Comparison of ENCODE assay signal across 9 cellular contexts in the genomic region with DNA sequence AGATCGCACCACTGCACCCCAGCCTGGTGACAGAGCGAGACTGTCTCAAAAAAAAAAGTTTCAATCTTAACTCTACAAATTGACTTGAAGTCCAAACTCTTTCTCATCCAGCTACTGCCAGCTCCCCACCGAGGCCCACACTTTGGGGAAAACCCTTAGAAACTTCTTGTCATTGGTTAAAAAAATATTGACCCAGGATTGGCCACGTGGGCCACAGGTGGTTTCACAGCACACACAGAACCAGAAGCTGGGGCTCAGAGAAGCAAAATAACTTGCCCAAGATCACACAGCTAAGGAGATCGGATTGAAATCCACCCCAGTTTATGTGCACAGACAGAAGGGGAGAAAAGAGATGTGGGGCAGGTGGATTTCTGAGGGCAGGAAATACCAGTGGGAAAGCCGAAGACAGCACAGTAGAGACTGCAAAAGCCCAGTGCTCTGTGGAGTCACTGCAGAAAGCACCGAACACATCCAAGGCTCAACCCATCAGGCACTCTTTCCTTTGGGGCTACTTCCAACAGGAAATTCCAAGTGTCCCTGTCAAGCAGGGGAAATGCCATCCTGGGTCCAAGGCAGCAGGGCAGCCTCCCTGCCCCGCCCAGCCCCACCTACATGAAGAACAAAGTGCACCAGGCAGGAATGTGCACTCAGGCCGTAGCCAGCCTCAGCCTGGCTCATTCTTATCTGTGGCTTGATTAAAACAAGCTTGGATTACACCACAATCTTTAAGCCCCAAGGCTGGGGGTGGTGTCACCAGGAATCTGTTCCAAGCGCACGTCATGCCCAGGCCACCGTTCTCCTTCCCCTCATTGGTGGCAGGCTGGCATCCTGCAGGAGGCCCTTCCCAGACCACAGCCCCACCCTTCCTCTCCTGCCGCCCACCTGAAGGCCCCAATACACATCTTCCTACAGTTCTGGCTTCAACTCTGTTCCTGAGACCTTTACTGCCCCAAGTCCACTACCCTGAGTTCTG.
DNase-seq lines count a peak whose midpoint lies in the region; ATAC-seq, FAIRE-seq and TF ChIP-seq lines count a peak whose summit lies in the region.
"Had no signal": no experiment of that assay in that cellular context is flagged by ENCODE, and none has a peak within 500 bp of the region (broad histone marks: within the 10 kb centered on the region; RNA-seq: fewer than 3 reads in every experiment).

No MANE protein-coding gene starts in this region.

- no peaks in the 10 kb centered on the region for H3K9me3 ChIP-seq in CD8-positive, alpha-beta memory T cell (ENCODE audit: low read length)
- no peaks in the 10 kb centered on the region for H3K9me3 ChIP-seq in H1 (ENCODE audit: insufficient read depth in 2 of 2, low read depth in 1 of 2, low read length in 1 of 2)

- H2AK5ac ChIP-seq in H1 (ENCODE audit: low read depth, low read length) = no peak overlapping the region

- H2AFZ ChIP-seq in H1 (ENCODE audit: low read length) = no peak overlapping the region

- H3K9ac ChIP-seq in H1 (replicated peaks in 1 of 4; ENCODE audit: extremely low read depth in 1 of 4, low read depth in 3 of 4, low read length in 3 of 4) = no peak overlapping the region

- no peaks in the 10 kb centered on the region for H3K9me3 Mint-ChIP-seq in CD8-positive, alpha-beta memory T cell
- H3K9me3 Mint-ChIP-seq in osteocyte (ENCODE audit: unreplicated experiment) = no peaks in the 10 kb centered on the region

- H3K27me3 Mint-ChIP-seq in CD8-positive, alpha-beta memory T cell = no peaks in the 10 kb centered on the region
- no peaks in the 10 kb centered on the region for H3K27me3 Mint-ChIP-seq in osteocyte (ENCODE audit: unreplicated experiment)

- no peak for TF ChIP-seq CTCF in H1 (IDR thresholded peaks at IDR 0.05; ENCODE audit: control extremely low read depth in 1 of 3, insufficient read depth in 1 of 3, low read depth in 1 of 3, low read length in 3 of 3)
- no peak for TF ChIP-seq CTCF in osteocyte (IDR thresholded peaks at IDR 0.05)

- no peaks in the 10 kb centered on the region for H3K36me3 ChIP-seq in CD8-positive, alpha-beta memory T cell (ENCODE audit: insufficient read depth, low read length)
- H3K36me3 ChIP-seq in H1 (ENCODE audit: control insufficient read depth in 2 of 4, insufficient read depth in 4 of 4, low read length in 3 of 4) = no peaks in the 10 kb centered on the region

- no peak for TF ChIP-seq POLR2A in H1 (IDR thresholded peaks at IDR 0.05; ENCODE audit: control extremely low read depth in 1 of 2, low read depth in 2 of 2, low read length in 2 of 2)

- no peak overlapping the region for H2BK120ac ChIP-seq in H1 (replicated peaks; ENCODE audit: low read depth, low read length)

- H4K8ac ChIP-seq in H1 (ENCODE audit: extremely low read depth, insufficient read depth, low read length) = no peak overlapping the region

- H3K14ac ChIP-seq in H1 (ENCODE audit: insufficient read length) = no peak overlapping the region

- no peak overlapping the region for H3K27ac ChIP-seq in CD8-positive, alpha-beta memory T cell (ENCODE audit: low read depth, low read length)
- no peak overlapping the region for H3K27ac ChIP-seq in H1 (ENCODE audit: low read depth, low read length)

- TF ChIP-seq RAD21 in H1 (IDR thresholded peaks at IDR 0.05 in 1 of 2, conservative IDR thresholded peaks at IDR 0.05 in 1 of 2; ENCODE audit: low read depth in 2 of 2, low read length in 2 of 2) = no peak

- H3K79me1 ChIP-seq in H1 (ENCODE audit: low read depth, low read length) = peaks cover 17% of the 10 kb centered on the region

- H2BK15ac ChIP-seq in H1 (ENCODE audit: low read length) = no peak overlapping the region

- H3K56ac ChIP-seq in H1 (replicated peaks; ENCODE audit: insufficient read length, low read depth, low read length) = no peak overlapping the region

- no peak overlapping the region for H2BK20ac ChIP-seq in H1 (ENCODE audit: low read length)

- no peak overlapping the region for H4K91ac ChIP-seq in H1 (replicated peaks; ENCODE audit: insufficient read length, low read length)

- no peaks in the 10 kb centered on the region for H3K23me2 ChIP-seq in H1 (ENCODE audit: low read depth, low read length)

- no peak overlapping the region for H3K23ac ChIP-seq in H1 (ENCODE audit: insufficient read length)

- no peak overlapping the region for H3K4me3 ChIP-seq in CD8-positive, alpha-beta memory T cell (ENCODE audit: low read length)
- H3K4me3 ChIP-seq in H1 (ENCODE audit: extremely low read depth in 1 of 4, insufficient read depth in 2 of 4, low read depth in 3 of 4, low read length in 4 of 4) = no peak overlapping the region

- H4K5ac ChIP-seq in H1 (ENCODE audit: insufficient read length, low read depth, low read length) = no peak overlapping the region

- POLR2A ChIA-PET in CD8-positive, alpha-beta memory T cell (lab: Charles Lee) = no interaction called here
- POLR2A ChIA-PET in H1 (lab: Charles Lee; ENCODE audit: partially characterized antibody) = no interaction called here

- TF ChIP-seq EP300 in H1 (IDR thresholded peaks at IDR 0.05; ENCODE audit: borderline replicate concordance in 1 of 2, low read depth in 2 of 2, low read length in 2 of 2) = no peak

- H2BK12ac ChIP-seq in H1 (ENCODE audit: low read depth, low read length) = 0 out of 2 replicates have a peak overlapping the region, but pooled peaks have one; percentile 39

- peak overlapping the region in 6 of 8 donors; percentile 26 to 92 (median 81) for H3K27ac Mint-ChIP-seq in CD8-positive, alpha-beta memory T cell
- peak overlapping the region; percentile 27 for H3K27ac Mint-ChIP-seq in osteocyte (ENCODE audit: unreplicated experiment)

- no peak for DNase-seq in CD8-positive, alpha-beta memory T cell
- DNase-seq in NCI-H82 (lab: John Stamatoyannopoulos, UW) = peak; percentile 72
- no peak for DNase-seq in H1 (ENCODE audit: low read depth in 1 of 2, low spot score in 2 of 2)
- no peak for DNase-seq in osteocyte (ENCODE audit: extremely low spot score, unreplicated experiment)
- DNase-seq in NCI-H1105 (lab: John Stamatoyannopoulos, UW) = no peak
- DNase-seq in effector CD8-positive, alpha-beta T cell (lab: John Stamatoyannopoulos, UW) = no peak

- no peak overlapping the region for H3K4ac ChIP-seq in H1 (replicated peaks; ENCODE audit: insufficient read length, low read depth, low read length)

- CTCF ChIA-PET in CD8-positive, alpha-beta memory T cell (lab: Charles Lee) = interaction anchor here (1.0 kb wide), 1 partner anchor 9 kb away, joined by 3 read pairs; no protein-coding TSS in a partner anchor
- CTCF ChIA-PET in H1 (lab: Charles Lee; ENCODE audit: partially characterized antibody) = interaction anchor here (1.5 to 2.3 kb wide), 2 partner anchors 71 to 127 kb away, joined by 6 to 10 read pairs; no protein-coding TSS in a partner anchor

- no peak overlapping the region for H3K4me3 Mint-ChIP-seq in CD8-positive, alpha-beta memory T cell
- no peak overlapping the region for H3K4me3 Mint-ChIP-seq in osteocyte (ENCODE audit: unreplicated experiment)

- H2BK5ac ChIP-seq in H1 (ENCODE audit: low read depth, low read length) = peak overlapping the region; percentile 12; the same call in 1 of the 2 replicates

- no peak overlapping the region for H3K4me2 ChIP-seq in H1 (ENCODE audit: insufficient read depth in 1 of 2, low read depth in 2 of 2, low read length in 2 of 2)

- H3K18ac ChIP-seq in H1 (ENCODE audit: extremely low read depth, low read length) = peak overlapping the region; percentile 5; the same call in 1 of the 2 replicates

- peaks cover 0 to 92% of the 10 kb centered on the region in 2 experiments; a peak in 2 of 4 replicates for H3K79me2 ChIP-seq in H1 (ENCODE audit: control insufficient read depth in 1 of 2, insufficient read depth in 2 of 2, low read length in 2 of 2)

- no peaks in the 10 kb centered on the region for H3K27me3 ChIP-seq in CD8-positive, alpha-beta memory T cell (ENCODE audit: insufficient read depth, low read length, poor library complexity, severe bottlenecking)
- H3K27me3 ChIP-seq in H1 (replicated peaks in 1 of 4; ENCODE audit: control insufficient read depth in 3 of 4, extremely low read depth in 1 of 4, insufficient read depth in 3 of 4, low read length in 3 of 4) = no peaks in the 10 kb centered on the region

- WGBS in H1 (ENCODE audit: extremely low coverage in 1 of 2, insufficient coverage in 1 of 2, insufficient read length in 1 of 2, insufficient replicate concordance in 2 of 2, low coverage in 1 of 2, low lambda C conversion rate in 2 of 2, missing lambda C conversion rate in 1 of 2), 2 experiments = 89% methylated on average over 13 of the region's 13 CpGs; no CpG with 5 or more reads in 1 of the 2 experiments

- H3K4me1 Mint-ChIP-seq in CD8-positive, alpha-beta memory T cell = peaks cover 42 to 77% (median 55%) of the 10 kb centered on the region in 3 donors
- peaks cover 61% of the 10 kb centered on the region for H3K4me1 Mint-ChIP-seq in osteocyte (ENCODE audit: unreplicated experiment)

- FAIRE-seq in H1 (lab: Jason Lieb, UNC) = no peak
- FAIRE-seq: endometrium had no signal

- H4K20me1 ChIP-seq in H1 (replicated peaks in 1 of 2; ENCODE audit: control insufficient read depth in 1 of 2, insufficient read depth in 2 of 2, low read length in 2 of 2) = peaks cover 5 to 8% of the 10 kb centered on the region in 2 experiments

- peaks cover 0 to 6% (median 3%) of the 10 kb centered on the region in 3 donors for H3K36me3 Mint-ChIP-seq in CD8-positive, alpha-beta memory T cell
- peaks cover 4% of the 10 kb centered on the region for H3K36me3 Mint-ChIP-seq in osteocyte (ENCODE audit: unreplicated experiment)

- H3K4me1 ChIP-seq in CD8-positive, alpha-beta memory T cell (ENCODE audit: insufficient read depth, low read length) = peaks cover 5% of the 10 kb centered on the region
- H3K4me1 ChIP-seq in H1 (replicated peaks in 1 of 4; ENCODE audit: control insufficient read depth in 3 of 4, insufficient read depth in 4 of 4, low read length in 3 of 4) = peaks cover 21 to 65% (median 47%) of the 10 kb centered on the region in 4 experiments

- ATAC-seq in HG03457 (IDR thresholded peaks at IDR 0.05; ENCODE audit: unreplicated experiment) (no peak), HG03045 (IDR thresholded peaks at IDR 0.05; ENCODE audit: unreplicated experiment) (no peak)

TF ChIP-seq in H1, 55 proteins besides CTCF, POLR2A, EP300 and RAD21:
- TF ChIP-seq YY1 (IDR thresholded peaks at IDR 0.05; ENCODE audit: low read depth, low read length) (no peak), SRF (IDR thresholded peaks at IDR 0.05; ENCODE audit: low read depth, low read length) (no peak), NRF1 (IDR thresholded peaks at IDR 0.05; ENCODE audit: low read depth, low read length) (no peak), MAFK (IDR thresholded peaks at IDR 0.05; ENCODE audit: low read depth, low read length) (no peak), SIX5 (IDR thresholded peaks at IDR 0.05; ENCODE audit: low read depth, low read length) (no peak), TCF12 (IDR thresholded peaks at IDR 0.05; ENCODE audit: low read depth, low read length) (no peak), KDM1A (IDR thresholded peaks at IDR 0.05; ENCODE audit: borderline replicate concordance, low read length) (no peak)
